In the genomic region with DNA sequence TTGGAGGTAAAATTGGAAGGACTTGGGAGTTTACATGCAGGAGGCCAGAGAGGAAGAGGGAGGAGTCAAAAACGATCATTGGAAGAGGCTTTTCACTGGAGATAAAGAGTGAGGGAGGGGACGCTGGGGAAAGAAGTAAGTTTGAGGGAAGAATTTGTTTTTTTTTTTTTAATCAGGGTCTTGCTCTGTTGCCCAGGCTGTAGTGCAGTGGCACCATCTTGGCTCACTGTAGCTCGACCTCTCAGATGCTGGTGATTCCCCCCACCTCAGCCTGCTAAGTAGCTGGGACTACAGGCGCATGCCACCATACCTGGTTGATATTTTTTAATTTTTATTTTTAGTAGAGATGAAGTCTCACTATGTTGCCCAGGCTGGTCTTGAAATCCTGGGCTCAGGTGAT, we compare ENCODE assay signal across 19 cellular contexts. TPM values are rescaled to one million over a fixed set of nuclear protein-coding genes. Genes with fewer than 3 reads are reported as not detected.
DNase-seq lines count a peak whose midpoint lies in the region; ATAC-seq, FAIRE-seq and TF ChIP-seq lines count a peak whose summit lies in the region.
"Had no signal": no experiment of that assay in that cellular context is flagged by ENCODE, and none has a peak within 500 bp of the region (broad histone marks: within the 10 kb centered on the region; RNA-seq: fewer than 3 reads in every experiment).

No MANE protein-coding gene starts in this region.

- no peak for DNase-seq in HepG2 (ENCODE audit: low spot score)
- no peak for DNase-seq in right lobe of liver
- no peak for DNase-seq in colonic mucosa
- DNase-seq in neuronal stem cell (ENCODE audit: low spot score) = no peak
- DNase-seq in GM13977 (ENCODE audit: low spot score) = no peak
- DNase-seq: CD8-positive, alpha-beta T cell; COR-L47; DND-41; GDM1; IMR-90 had no signal

- TF ChIP-seq RAD21 in HepG2 (CRISPR knock-in tag; IDR thresholded peaks at IDR 0.05) = no peak

- no peaks in the 10 kb centered on the region for H4K20me1 ChIP-seq in HepG2 (ENCODE audit: insufficient read depth, low read length)

- no peak overlapping the region for H3K23ac ChIP-seq in neuronal stem cell (ENCODE audit: low read depth, low read length, poor library complexity)

- H3K4me1 ChIP-seq in HepG2 (ENCODE audit: insufficient read depth, low read length) = peaks cover 54% of the 10 kb centered on the region
- no peaks in the 10 kb centered on the region for H3K4me1 ChIP-seq in right lobe of liver
- peaks cover 10% of the 10 kb centered on the region for H3K4me1 ChIP-seq in colonic mucosa
- H3K4me1 ChIP-seq in neuronal stem cell (ENCODE audit: control insufficient read depth in 2 of 2, insufficient read depth in 1 of 2, low read depth in 1 of 2, low read length in 2 of 2) = no peaks in the 10 kb centered on the region

- WGBS in HepG2 (ENCODE audit: low lambda C conversion rate) = 35% methylated on average over 4 of the region's 4 CpGs
- 62% methylated on average over 4 of the region's 4 CpGs for WGBS in right lobe of liver (ENCODE audit: insufficient coverage, low coverage, low lambda C conversion rate, missing lambda C conversion rate)
- WGBS in neuronal stem cell (ENCODE audit: extremely low coverage in 2 of 2, insufficient read length in 2 of 2, insufficient replicate concordance in 1 of 2), 2 donors = no CpG with 5 or more reads among the region's 4 CpGs

- H3K9ac ChIP-seq in HepG2 (ENCODE audit: insufficient read depth, low read depth, low read length) = no peak overlapping the region
- peak overlapping the region in 1 of 2 donors; percentile 2 for H3K9ac ChIP-seq in colonic mucosa (ENCODE audit: low read depth in 2 of 2, low read length in 2 of 2)
- H3K9ac ChIP-seq in neuronal stem cell (ENCODE audit: low read depth, low read length, poor library complexity) = no peak overlapping the region

- H2AFZ ChIP-seq in HepG2 (ENCODE audit: low read length) = no peak overlapping the region
- no peak overlapping the region for H2AFZ ChIP-seq in neuronal stem cell (ENCODE audit: low read length)

- H3K14ac ChIP-seq in neuronal stem cell (ENCODE audit: low read length) = no peak overlapping the region

- no peaks in the 10 kb centered on the region; a peak in 1 of 5 replicates for H3K27me3 ChIP-seq in HepG2 (ENCODE audit: control insufficient read depth in 1 of 2, insufficient read depth in 2 of 2, low read length in 2 of 2)
- H3K27me3 ChIP-seq in right lobe of liver = no peaks in the 10 kb centered on the region
- H3K27me3 ChIP-seq in colonic mucosa = no peaks in the 10 kb centered on the region
- peaks cover 0 to 8% (median 0%) of the 10 kb centered on the region in 3 experiments for H3K27me3 ChIP-seq in neuronal stem cell (ENCODE audit: control insufficient read depth in 3 of 3, insufficient read depth in 3 of 3, low read depth in 1 of 3, low read length in 3 of 3)

- intact Hi-C loops in HepG2 (cut with micrococcal nuclease; ENCODE audit: unreplicated experiment) (no loop called here), right lobe of liver (cut with DNase I) (no loop called here), colonic mucosa (cut with DNase I) (no loop called here)

- no peak overlapping the region for H2BK12ac ChIP-seq in neuronal stem cell (ENCODE audit: low read length)

- in situ Hi-C loops in HepG2 (cut with HindIII; ENCODE audit: extremely low pct_ligation_motif_present, low pct_unique_long_range_greater_than_20kb) (no loop called here), GM13977 (cut with MboI; ENCODE audit: low pct_unique_long_range_greater_than_20kb, low sequenced_read_pairs, unreplicated experiment) (no loop called here)

- peak overlapping the region; percentile 61 for H3K4me2 ChIP-seq in HepG2 (ENCODE audit: low read depth, low read length)
- no peak overlapping the region for H3K4me2 ChIP-seq in neuronal stem cell (ENCODE audit: insufficient read depth, low read length, poor library complexity, severe bottlenecking)

- no peak overlapping the region for H2BK5ac ChIP-seq in neuronal stem cell (ENCODE audit: low read length)

- no peak overlapping the region for H3K18ac ChIP-seq in neuronal stem cell (ENCODE audit: low read length)

- CTCF ChIA-PET in HepG2 (lab: Yijun Ruan, JAX; ENCODE audit: low intra/inter-chr PET ratio, low total read pairs) = no interaction called here

- ATAC-seq in HepG2 = no peak
- ATAC-seq in right lobe of liver = no peak
- ATAC-seq in HG03139 (IDR thresholded peaks at IDR 0.05; ENCODE audit: unreplicated experiment) = no peak
- no peak for ATAC-seq in GM21526 (IDR thresholded peaks at IDR 0.05; ENCODE audit: low FRiP score, unreplicated experiment)
- ATAC-seq: CD8-positive, alpha-beta T cell had no signal

- H3K27ac ChIP-seq in HepG2 (ENCODE audit: extremely low read length, insufficient read depth, low read length) (no peak overlapping the region), right lobe of liver (no peak overlapping the region), colonic mucosa (peak overlapping the region; percentile 59), neuronal stem cell (replicated peaks; ENCODE audit: low read length) (no peak overlapping the region)
- H3K27ac ChIP-seq: 22Rv1 had no signal

- POLR2A ChIA-PET in HepG2 (lab: Yijun Ruan, JAX) = no interaction called here

- no peak for FAIRE-seq in HepG2 (lab: Jason Lieb, UNC)
- FAIRE-seq: GM12892, GM19239, H54 had no signal

- H3K4ac ChIP-seq in neuronal stem cell (ENCODE audit: low read length) = no peak overlapping the region

- no peak overlapping the region for H3K4me3 ChIP-seq in HepG2 (replicated peaks in 1 of 3; ENCODE audit: insufficient read depth in 1 of 3, low read depth in 2 of 3, low read length in 3 of 3)
- no peak overlapping the region for H3K4me3 ChIP-seq in right lobe of liver
- no peak overlapping the region for H3K4me3 ChIP-seq in colonic mucosa
- no peak overlapping the region for H3K4me3 ChIP-seq in neuronal stem cell (ENCODE audit: low read length in 2 of 2)

- H3K9me3 ChIP-seq in HepG2 (ENCODE audit: low read length) (peaks cover 16% of the 10 kb centered on the region), right lobe of liver (peaks cover 0 to 7% (median 0%) of the 10 kb centered on the region in 4 donors), colonic mucosa (no peaks in the 10 kb centered on the region), neuronal stem cell (replicated peaks in 1 of 2; ENCODE audit: control insufficient read depth in 2 of 2, insufficient read depth in 1 of 2, low read depth in 1 of 2, low read length in 2 of 2) (peaks cover 2 to 3% of the 10 kb centered on the region in 2 donors)

- TF ChIP-seq POLR2A in HepG2 (IDR thresholded peaks at IDR 0.05; ENCODE audit: insufficient read depth in 1 of 2, low read depth in 2 of 2, low read length in 2 of 2) (no peak), right lobe of liver (IDR thresholded peaks at IDR 0.05) (no peak)

- no peak overlapping the region for H2BK15ac ChIP-seq in neuronal stem cell (ENCODE audit: low read length)

- H4K91ac ChIP-seq in neuronal stem cell (ENCODE audit: low read depth, low read length, poor library complexity) = peak overlapping the region; percentile 72

- TF ChIP-seq EP300 in HepG2 (IDR thresholded peaks at IDR 0.05; ENCODE audit: low read depth in 2 of 2, low read length in 2 of 2) = no peak
- no peak for TF ChIP-seq EP300 in HepG2 (CRISPR knock-in tag; IDR thresholded peaks at IDR 0.05; ENCODE audit: borderline replicate concordance)

- no peaks in the 10 kb centered on the region for H3K79me2 ChIP-seq in HepG2 (ENCODE audit: insufficient read depth, low read length)

- BruUV-seq in HepG2 (replicated peaks; lab: Mats Ljungman, UMichigan) = no TSS peak

- no peaks in the 10 kb centered on the region for H3K79me1 ChIP-seq in neuronal stem cell (ENCODE audit: low read depth, low read length)

- TF ChIP-seq CTCF in HepG2 (CRISPR knock-in tag; IDR thresholded peaks at IDR 0.05) (no peak), right lobe of liver (IDR thresholded peaks at IDR 0.05) (no peak), colonic mucosa (IDR thresholded peaks at IDR 0.05) (no peak), GM13977 (IDR thresholded peaks at IDR 0.05; ENCODE audit: extremely low read depth, insufficient read depth, missing control alignments) (no peak)

- H3K36me3 ChIP-seq in HepG2 (replicated peaks in 1 of 2; ENCODE audit: control insufficient read depth in 1 of 2, insufficient read depth in 2 of 2, low read length in 2 of 2) = no peaks in the 10 kb centered on the region
- no peaks in the 10 kb centered on the region for H3K36me3 ChIP-seq in right lobe of liver
- no peaks in the 10 kb centered on the region for H3K36me3 ChIP-seq in colonic mucosa
- H3K36me3 ChIP-seq in neuronal stem cell (replicated peaks in 1 of 2; ENCODE audit: control insufficient read depth in 2 of 2, insufficient read depth in 2 of 2, low read length in 2 of 2) = no peaks in the 10 kb centered on the region

- no peak overlapping the region for H2BK120ac ChIP-seq in neuronal stem cell (ENCODE audit: low read depth, low read length)

- no peak overlapping the region for H2AK5ac ChIP-seq in neuronal stem cell (ENCODE audit: low read depth, low read length)

- H4K8ac ChIP-seq in neuronal stem cell (ENCODE audit: low read depth, low read length) = no peak overlapping the region

RNA-seq across cellular contexts. Expression of a gene that starts 1.2 kb away (rescaled TPM):
- 0.09 TPM in 1 of 2 replicates, not detected in the other for total RNA-seq in HepG2 (2016; rRNA removed; fragmentation: Illumina TruSeq; extraction: Trizol)
- not detected in 2 replicates for total RNA-seq in HepG2 (2016; cell fraction: cytosol; rRNA removed; fragmentation: Illumina TruSeq; extraction: Trizol; ENCODE audit: low read depth)
- total RNA-seq in HepG2 (2016; cell fraction: insoluble cytoplasmic fraction; rRNA removed; fragmentation: Illumina TruSeq; extraction: Trizol) = not detected in 2 replicates
- not detected in 2 replicates for total RNA-seq in HepG2 (2016; cell fraction: membrane; rRNA removed; fragmentation: Illumina TruSeq; extraction: Trizol)
- total RNA-seq in HepG2 (2016; cell fraction: nucleus; rRNA removed; fragmentation: Illumina TruSeq; extraction: Trizol) = not detected in 2 replicates
- 0.08 and 0.09 TPM in 2 replicates for polyA plus RNA-seq in HepG2 (2011; rRNA removed)
- not detected in 2 replicates for polyA plus RNA-seq in HepG2 (2011; cell fraction: cytosol; rRNA removed)
- 0.27 and 0.29 TPM in 2 replicates for polyA plus RNA-seq in HepG2 (2011; cell fraction: nucleus; rRNA removed)
- 0.05 and 0.12 TPM in 2 replicates for polyA plus RNA-seq in HepG2 (2012)
- polyA plus RNA-seq in HepG2 (2016; cell fraction: cytosol; fragmentation: Illumina TruSeq; extraction: Trizol; ENCODE audit: low read depth) = not detected in 2 replicates
- polyA plus RNA-seq in HepG2 (2016; cell fraction: insoluble cytoplasmic fraction; fragmentation: Illumina TruSeq; extraction: Trizol; ENCODE audit: low read depth) = not detected in 2 replicates
- not detected in 2 replicates for polyA plus RNA-seq in HepG2 (2016; cell fraction: membrane; fragmentation: Illumina TruSeq; extraction: Trizol; ENCODE audit: low read depth)
- polyA plus RNA-seq in HepG2 (2016; cell fraction: nucleus; fragmentation: Illumina TruSeq; extraction: Trizol; ENCODE audit: insufficient read depth, low read depth) = not detected in 2 replicates
- 0.16 and 1.7 TPM in 2 replicates for polyA minus RNA-seq in HepG2 (2011; rRNA and poly(A)+ RNA removed; ENCODE audit: low replicate concordance)
- polyA minus RNA-seq in HepG2 (2011; cell fraction: cytosol; rRNA and poly(A)+ RNA removed) = not detected in 2 replicates
- 0.37 TPM in 1 of 2 replicates, not detected in the other for polyA minus RNA-seq in HepG2 (2011; cell fraction: nucleus; rRNA and poly(A)+ RNA removed)
- total RNA-seq in right lobe of liver = 1 to 10 TPM in 3 of 6 experiments, under 1 TPM in 3; 0.37 to 3.1 (median 1.2) TPM
- total RNA-seq in colonic mucosa = 1 to 10 TPM; 3.7 to 5.5 TPM
- polyA plus RNA-seq in neuronal stem cell (2013, experiment 1 of 2) = 0.32 TPM
- polyA plus RNA-seq in neuronal stem cell (2013, experiment 2 of 2) = 0.46 TPM
- total RNA-seq: A673; CD8-positive, alpha-beta T cell; IMR-90 had no signal
- polyA plus RNA-seq: CD14-positive monocyte, IMR-90 had no signal

RNA-seq across cellular contexts. Expression of a gene that starts 17.0 kb away (rescaled TPM):
- total RNA-seq in HepG2 (2016; rRNA removed; fragmentation: Illumina TruSeq; extraction: Trizol) (1.5 and 3.6 TPM in 2 replicates), right lobe of liver (10 to 100 TPM in 2 of 6 experiments, 1 to 10 TPM in 2, under 1 TPM in 2; 0.12 to 72.9 (median 5.2) TPM), colonic mucosa (1 to 10 TPM in 1 of 2 donors, under 1 TPM in 1; 0.66 to 2.8 TPM)
- total RNA-seq in HepG2 (2016; cell fraction: cytosol; rRNA removed; fragmentation: Illumina TruSeq; extraction: Trizol; ENCODE audit: low read depth) = 0.40 and 0.79 TPM in 2 replicates
- 1.3 and 4.4 TPM in 2 replicates for total RNA-seq in HepG2 (2016; cell fraction: insoluble cytoplasmic fraction; rRNA removed; fragmentation: Illumina TruSeq; extraction: Trizol)
- 0.77 and 1.3 TPM in 2 replicates for total RNA-seq in HepG2 (2016; cell fraction: membrane; rRNA removed; fragmentation: Illumina TruSeq; extraction: Trizol)
- 2.6 and 3.0 TPM in 2 replicates for total RNA-seq in HepG2 (2016; cell fraction: nucleus; rRNA removed; fragmentation: Illumina TruSeq; extraction: Trizol)
- polyA plus RNA-seq in HepG2 (2011; rRNA removed) = 0.25 and 0.29 TPM in 2 replicates
- 0.09 and 0.28 TPM in 2 replicates for polyA plus RNA-seq in HepG2 (2011; cell fraction: cytosol; rRNA removed)
- polyA plus RNA-seq in HepG2 (2011; cell fraction: nucleus; rRNA removed) = 0.21 and 0.26 TPM in 2 replicates
- polyA plus RNA-seq in HepG2 (2012) = 0.08 and 0.19 TPM in 2 replicates
- 0.55 and 0.68 TPM in 2 replicates for polyA plus RNA-seq in HepG2 (2016; cell fraction: cytosol; fragmentation: Illumina TruSeq; extraction: Trizol; ENCODE audit: low read depth)
- 0.85 and 1.2 TPM in 2 replicates for polyA plus RNA-seq in HepG2 (2016; cell fraction: insoluble cytoplasmic fraction; fragmentation: Illumina TruSeq; extraction: Trizol; ENCODE audit: low read depth)
- 0.62 and 0.73 TPM in 2 replicates for polyA plus RNA-seq in HepG2 (2016; cell fraction: membrane; fragmentation: Illumina TruSeq; extraction: Trizol; ENCODE audit: low read depth)
- 3.3 and 3.5 TPM in 2 replicates for polyA plus RNA-seq in HepG2 (2016; cell fraction: nucleus; fragmentation: Illumina TruSeq; extraction: Trizol; ENCODE audit: insufficient read depth, low read depth)
- polyA minus RNA-seq in HepG2 (2011; rRNA and poly(A)+ RNA removed; ENCODE audit: low replicate concordance) = 0.38 TPM in 1 of 2 replicates, not detected in the other
- not detected in 2 replicates for polyA minus RNA-seq in HepG2 (2011; cell fraction: cytosol; rRNA and poly(A)+ RNA removed)
- polyA minus RNA-seq in HepG2 (2011; cell fraction: nucleus; rRNA and poly(A)+ RNA removed) = not detected in 2 replicates
- not detected for polyA plus RNA-seq in neuronal stem cell (2013, experiment 1 of 2)
- polyA plus RNA-seq in neuronal stem cell (2013, experiment 2 of 2) = not detected
- total RNA-seq: A673; CD8-positive, alpha-beta T cell; IMR-90 had no signal
- polyA plus RNA-seq: BJ, CD14-positive monocyte, IMR-90 had no signal
